Comparison of ENCODE assay signal across 33 cellular contexts in genomic region chr1:81607886-81608285, GRCh38.
"Had no signal": no experiment of that assay in that cellular context is flagged by ENCODE, and none has a peak within 500 bp of the region (broad histone marks: within the 10 kb centered on the region; RNA-seq: fewer than 3 reads in every experiment).

No MANE protein-coding gene starts in this region.

- H3K4me1 ChIP-seq: esophagus muscularis mucosa, foreskin keratinocyte, gastrocnemius medialis, heart left ventricle had no signal

- H3K27ac ChIP-seq: brain microvascular endothelial cell, esophagus muscularis mucosa, foreskin keratinocyte, gastrocnemius medialis, heart left ventricle had no signal

- DNase-seq: activated CD4-positive, alpha-beta memory T cell treated with anti-CD3 and anti-CD28 coated beads for 36 hours; activated CD4-positive, alpha-beta T cell treated with anti-CD3 and anti-CD28 coated beads for 36 hours; activated CD4-positive, alpha-beta T cell treated with anti-CD3 and anti-CD28 coated beads, Interleukin-2, amount 10 ng/mL, durations not matched to agents 24 days and 14 days; activated CD4-positive, CD25-positive, alpha-beta regulatory T cell; activated CD4-positive, CD25-positive, alpha-beta regulatory T cell treated with anti-CD3 and anti-CD28 coated beads, Interleukin-2, amount 50 U/mL, for 72 hours; activated CD8-positive, alpha-beta memory T cell treated with anti-CD3 and anti-CD28 coated beads, Interleukin-2, amount 10 ng/mL, durations not matched to agents 7 days and 5 days; activated CD8-positive, alpha-beta memory T cell treated with anti-CD3 and anti-CD28 coated beads, Interleukin-2, amount 50 U/mL, for 4 hours; activated CD8-positive, alpha-beta T cell treated with anti-CD3 and anti-CD28 coated beads, Interleukin-2, amount 10 ng/mL, durations not matched to agents 7 days and 5 days; activated gamma-delta T cell; activated naive CD4-positive, alpha-beta T cell; activated naive CD4-positive, alpha-beta T cell treated with anti-CD3 and anti-CD28 coated beads, Interleukin-2, amount 10 ng/mL, durations not matched to agents 7 days and 5 days; activated naive CD8-positive, alpha-beta T cell treated with anti-CD3 and anti-CD28 coated beads, Interleukin-2, amount 10 ng/mL, durations not matched to agents 7 days and 5 days; activated T-cell treated with anti-CD3 and anti-CD28 coated beads, Interleukin-2, amount 50 U/mL, for 1 hour; activated T-cell treated with anti-CD3 and anti-CD28 coated beads, Interleukin-2, amount 50 U/mL, for 72 hours; amniotic stem cell; anterior cingulate cortex; brain microvascular endothelial cell; caudate nucleus; cortex of kidney; dermis blood vessel endothelial cell; effector CD4-positive, alpha-beta T cell; effector memory CD8-positive, alpha-beta T cell; erythroblast; foreskin keratinocyte; gastrocnemius medialis; glutamatergic neuron; heart left ventricle; T-helper 17 cell; T1000 had no signal

- H3K4me3 ChIP-seq: esophagus muscularis mucosa, gastrocnemius medialis, heart left ventricle had no signal

- H3K27me3 ChIP-seq: brain microvascular endothelial cell, esophagus muscularis mucosa, foreskin keratinocyte, gastrocnemius medialis, heart left ventricle had no signal

- H3K9me3 ChIP-seq: esophagus muscularis mucosa, gastrocnemius medialis, heart left ventricle had no signal

- FAIRE-seq: astrocyte, colon had no signal

- H3K36me3 ChIP-seq: brain microvascular endothelial cell, esophagus muscularis mucosa, gastrocnemius medialis, heart left ventricle had no signal

- ATAC-seq: activated CD4-positive, alpha-beta T cell treated with anti-CD3 and anti-CD28 coated beads for 36 hours; activated CD8-positive, alpha-beta memory T cell treated with anti-CD3 and anti-CD28 coated beads, Interleukin-2, amount 10 ng/mL, durations not matched to agents 7 days and 5 days; activated CD8-positive, alpha-beta T cell treated with anti-CD3 and anti-CD28 coated beads, Interleukin-2, amount 10 ng/mL, durations not matched to agents 7 days and 5 days; activated naive CD4-positive, alpha-beta T cell treated with anti-CD3 and anti-CD28 coated beads, Interleukin-2, amount 50 U/mL, for 72 hours; activated T-cell treated with anti-CD3 and anti-CD28 coated beads, Interleukin-2, amount 50 U/mL, for 72 hours; effector memory CD8-positive, alpha-beta T cell; foreskin keratinocyte; gastrocnemius medialis; heart left ventricle; T-helper 17 cell had no signal
